1 cellular context compared by ENCODE assay signal in genomic region chr13:28583661-28584091, GRCh38.
TF ChIP-seq lines count a peak whose summit lies in the region.

No MANE protein-coding gene starts in this region.

TF ChIP-seq in K562, 482 proteins besides CTCF, POLR2A, EP300 and RAD21 (continued from another document):
- TF ChIP-seq, protein P1, sequence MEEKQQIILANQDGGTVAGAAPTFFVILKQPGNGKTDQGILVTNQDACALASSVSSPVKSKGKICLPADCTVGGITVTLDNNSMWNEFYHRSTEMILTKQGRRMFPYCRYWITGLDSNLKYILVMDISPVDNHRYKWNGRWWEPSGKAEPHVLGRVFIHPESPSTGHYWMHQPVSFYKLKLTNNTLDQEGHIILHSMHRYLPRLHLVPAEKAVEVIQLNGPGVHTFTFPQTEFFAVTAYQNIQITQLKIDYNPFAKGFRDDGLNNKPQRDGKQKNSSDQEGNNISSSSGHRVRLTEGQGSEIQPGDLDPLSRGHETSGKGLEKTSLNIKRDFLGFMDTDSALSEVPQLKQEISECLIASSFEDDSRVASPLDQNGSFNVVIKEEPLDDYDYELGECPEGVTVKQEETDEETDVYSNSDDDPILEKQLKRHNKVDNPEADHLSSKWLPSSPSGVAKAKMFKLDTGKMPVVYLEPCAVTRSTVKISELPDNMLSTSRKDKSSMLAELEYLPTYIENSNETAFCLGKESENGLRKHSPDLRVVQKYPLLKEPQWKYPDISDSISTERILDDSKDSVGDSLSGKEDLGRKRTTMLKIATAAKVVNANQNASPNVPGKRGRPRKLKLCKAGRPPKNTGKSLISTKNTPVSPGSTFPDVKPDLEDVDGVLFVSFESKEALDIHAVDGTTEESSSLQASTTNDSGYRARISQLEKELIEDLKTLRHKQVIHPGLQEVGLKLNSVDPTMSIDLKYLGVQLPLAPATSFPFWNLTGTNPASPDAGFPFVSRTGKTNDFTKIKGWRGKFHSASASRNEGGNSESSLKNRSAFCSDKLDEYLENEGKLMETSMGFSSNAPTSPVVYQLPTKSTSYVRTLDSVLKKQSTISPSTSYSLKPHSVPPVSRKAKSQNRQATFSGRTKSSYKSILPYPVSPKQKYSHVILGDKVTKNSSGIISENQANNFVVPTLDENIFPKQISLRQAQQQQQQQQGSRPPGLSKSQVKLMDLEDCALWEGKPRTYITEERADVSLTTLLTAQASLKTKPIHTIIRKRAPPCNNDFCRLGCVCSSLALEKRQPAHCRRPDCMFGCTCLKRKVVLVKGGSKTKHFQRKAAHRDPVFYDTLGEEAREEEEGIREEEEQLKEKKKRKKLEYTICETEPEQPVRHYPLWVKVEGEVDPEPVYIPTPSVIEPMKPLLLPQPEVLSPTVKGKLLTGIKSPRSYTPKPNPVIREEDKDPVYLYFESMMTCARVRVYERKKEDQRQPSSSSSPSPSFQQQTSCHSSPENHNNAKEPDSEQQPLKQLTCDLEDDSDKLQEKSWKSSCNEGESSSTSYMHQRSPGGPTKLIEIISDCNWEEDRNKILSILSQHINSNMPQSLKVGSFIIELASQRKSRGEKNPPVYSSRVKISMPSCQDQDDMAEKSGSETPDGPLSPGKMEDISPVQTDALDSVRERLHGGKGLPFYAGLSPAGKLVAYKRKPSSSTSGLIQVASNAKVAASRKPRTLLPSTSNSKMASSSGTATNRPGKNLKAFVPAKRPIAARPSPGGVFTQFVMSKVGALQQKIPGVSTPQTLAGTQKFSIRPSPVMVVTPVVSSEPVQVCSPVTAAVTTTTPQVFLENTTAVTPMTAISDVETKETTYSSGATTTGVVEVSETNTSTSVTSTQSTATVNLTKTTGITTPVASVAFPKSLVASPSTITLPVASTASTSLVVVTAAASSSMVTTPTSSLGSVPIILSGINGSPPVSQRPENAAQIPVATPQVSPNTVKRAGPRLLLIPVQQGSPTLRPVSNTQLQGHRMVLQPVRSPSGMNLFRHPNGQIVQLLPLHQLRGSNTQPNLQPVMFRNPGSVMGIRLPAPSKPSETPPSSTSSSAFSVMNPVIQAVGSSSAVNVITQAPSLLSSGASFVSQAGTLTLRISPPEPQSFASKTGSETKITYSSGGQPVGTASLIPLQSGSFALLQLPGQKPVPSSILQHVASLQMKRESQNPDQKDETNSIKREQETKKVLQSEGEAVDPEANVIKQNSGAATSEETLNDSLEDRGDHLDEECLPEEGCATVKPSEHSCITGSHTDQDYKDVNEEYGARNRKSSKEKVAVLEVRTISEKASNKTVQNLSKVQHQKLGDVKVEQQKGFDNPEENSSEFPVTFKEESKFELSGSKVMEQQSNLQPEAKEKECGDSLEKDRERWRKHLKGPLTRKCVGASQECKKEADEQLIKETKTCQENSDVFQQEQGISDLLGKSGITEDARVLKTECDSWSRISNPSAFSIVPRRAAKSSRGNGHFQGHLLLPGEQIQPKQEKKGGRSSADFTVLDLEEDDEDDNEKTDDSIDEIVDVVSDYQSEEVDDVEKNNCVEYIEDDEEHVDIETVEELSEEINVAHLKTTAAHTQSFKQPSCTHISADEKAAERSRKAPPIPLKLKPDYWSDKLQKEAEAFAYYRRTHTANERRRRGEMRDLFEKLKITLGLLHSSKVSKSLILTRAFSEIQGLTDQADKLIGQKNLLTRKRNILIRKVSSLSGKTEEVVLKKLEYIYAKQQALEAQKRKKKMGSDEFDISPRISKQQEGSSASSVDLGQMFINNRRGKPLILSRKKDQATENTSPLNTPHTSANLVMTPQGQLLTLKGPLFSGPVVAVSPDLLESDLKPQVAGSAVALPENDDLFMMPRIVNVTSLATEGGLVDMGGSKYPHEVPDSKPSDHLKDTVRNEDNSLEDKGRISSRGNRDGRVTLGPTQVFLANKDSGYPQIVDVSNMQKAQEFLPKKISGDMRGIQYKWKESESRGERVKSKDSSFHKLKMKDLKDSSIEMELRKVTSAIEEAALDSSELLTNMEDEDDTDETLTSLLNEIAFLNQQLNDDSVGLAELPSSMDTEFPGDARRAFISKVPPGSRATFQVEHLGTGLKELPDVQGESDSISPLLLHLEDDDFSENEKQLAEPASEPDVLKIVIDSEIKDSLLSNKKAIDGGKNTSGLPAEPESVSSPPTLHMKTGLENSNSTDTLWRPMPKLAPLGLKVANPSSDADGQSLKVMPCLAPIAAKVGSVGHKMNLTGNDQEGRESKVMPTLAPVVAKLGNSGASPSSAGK (IDR thresholded peaks at IDR 0.05): peak; percentile 34; the same call in 1 of the 2 replicates
- no peak for TF ChIP-seq BRD4 (IDR thresholded peaks at IDR 0.05)
